ENCODE assay signal across 18 cellular contexts in the genomic region with DNA sequence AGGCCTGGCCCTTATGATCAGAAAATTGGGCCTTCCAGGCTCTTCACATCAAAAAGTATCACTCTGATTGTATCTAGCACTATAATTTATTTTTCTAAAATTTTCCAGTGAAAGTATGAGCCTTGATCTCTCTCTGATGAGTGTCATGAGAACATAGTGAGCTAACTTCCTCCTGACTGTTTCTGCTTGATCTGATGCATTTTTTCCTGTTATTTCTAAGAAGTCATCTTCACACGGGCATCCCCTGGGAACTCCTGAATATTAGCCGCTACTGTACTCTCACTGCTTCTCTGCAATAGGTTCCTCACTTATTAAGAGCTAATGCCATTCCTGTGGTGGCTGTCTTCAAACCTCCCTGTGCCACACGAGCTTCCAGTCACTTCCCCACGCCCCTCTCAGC.
DNase-seq lines count a peak whose midpoint lies in the region; ATAC-seq and TF ChIP-seq lines count a peak whose summit lies in the region.
"Had no signal": no experiment of that assay in that cellular context is flagged by ENCODE, and none has a peak within 500 bp of the region (broad histone marks: within the 10 kb centered on the region; RNA-seq: fewer than 3 reads in every experiment).

No MANE protein-coding gene starts in this region.

- H3K36me3 Mint-ChIP-seq in activated naive CD4-positive, alpha-beta T cell treated with anti-CD3 and anti-CD28 coated beads, Interleukin-2, amount 10 ng/mL, durations not matched to agents 7 days and 5 days, result no peaks in the 10 kb centered on the region
- peaks cover 3% of the 10 kb centered on the region for H3K36me3 Mint-ChIP-seq in activated naive CD4-positive, alpha-beta T cell treated with anti-CD3 and anti-CD28 coated beads, Interleukin-2, amount 50 U/mL, for 24 hours

- no peaks in the 10 kb centered on the region for H3K9me3 ChIP-seq in OCI-LY1 (ENCODE audit: low read length)
- H3K9me3 ChIP-seq in esophagus muscularis mucosa, result no peaks in the 10 kb centered on the region
- H3K9me3 ChIP-seq: MG63, pancreas, thyroid gland had no signal

- H3K79me2 ChIP-seq in OCI-LY1 (ENCODE audit: insufficient read depth, low read length), result no peaks in the 10 kb centered on the region

- peak; percentile 78 for ATAC-seq in stimulated activated naive CD8-positive, alpha-beta T cell treated with anti-CD3 and anti-CD28 coated beads, Interleukin-15, Interleukin-2, amounts not matched to agents 100 U/mL and 50 U/mL, for 24 hours
- ATAC-seq in HG03432 (IDR thresholded peaks at IDR 0.05; ENCODE audit: unreplicated experiment), result no peak
- ATAC-seq: pancreas had no signal

- peak overlapping the region; percentile 31; the same call in 1 of the 2 replicates for H3K9ac ChIP-seq in OCI-LY1 (ENCODE audit: low read length)

- H4K20me1 ChIP-seq in OCI-LY1 (ENCODE audit: insufficient read depth, low read length), result no peaks in the 10 kb centered on the region

- no peak for TF ChIP-seq CTCF in OCI-LY1 (IDR thresholded peaks at IDR 0.05; ENCODE audit: low read length)
- no peak for TF ChIP-seq CTCF in esophagus muscularis mucosa (IDR thresholded peaks at IDR 0.05)

- H3K4me1 ChIP-seq in OCI-LY1 (ENCODE audit: insufficient read depth, low read length, severe bottlenecking) (peaks cover 61% of the 10 kb centered on the region), esophagus muscularis mucosa (no peaks in the 10 kb centered on the region)
- H3K4me1 ChIP-seq: pancreas, thyroid gland had no signal

- TF ChIP-seq POLR2A in esophagus muscularis mucosa (IDR thresholded peaks at IDR 0.05; ENCODE audit: low read depth), result no peak

- H3K27me3 Mint-ChIP-seq in activated naive CD4-positive, alpha-beta T cell treated with anti-CD3 and anti-CD28 coated beads, Interleukin-2, amount 10 ng/mL, durations not matched to agents 7 days and 5 days, result peaks cover 5% of the 10 kb centered on the region
- no peaks in the 10 kb centered on the region for H3K27me3 Mint-ChIP-seq in activated naive CD4-positive, alpha-beta T cell treated with anti-CD3 and anti-CD28 coated beads, Interleukin-2, amount 50 U/mL, for 24 hours

- H3K4me3 ChIP-seq in OCI-LY1 (ENCODE audit: low read depth, low read length, poor library complexity, severe bottlenecking) (no peak overlapping the region), esophagus muscularis mucosa (no peak overlapping the region)
- H3K4me3 ChIP-seq: MG63, pancreas, thyroid gland had no signal

- no peaks in the 10 kb centered on the region for H3K27me3 ChIP-seq in OCI-LY1 (ENCODE audit: insufficient read depth, low read length)
- H3K27me3 ChIP-seq in esophagus muscularis mucosa, result peaks cover 0 to 10% (median 0%) of the 10 kb centered on the region in 4 donors
- H3K27me3 ChIP-seq: MG63, pancreas, thyroid gland had no signal

- no peak for TF ChIP-seq EP300 in esophagus muscularis mucosa (IDR thresholded peaks at IDR 0.05)

- H3F3A ChIP-seq in OCI-LY1 (ENCODE audit: insufficient read depth, low read length), result no peaks in the 10 kb centered on the region

- WGBS in esophagus muscularis mucosa, result 65% methylated on average over 4 of the region's 4 CpGs

- H3K4me2 ChIP-seq in OCI-LY1 (ENCODE audit: low read length), result peak overlapping the region; percentile 33

- H3K27ac ChIP-seq in OCI-LY1 (ENCODE audit: low read depth, low read length, poor library complexity, severe bottlenecking) (peak overlapping the region; percentile 53), esophagus muscularis mucosa (replicated peaks in 1 of 4) (no peak overlapping the region)
- H3K27ac ChIP-seq: pancreas, thyroid gland had no signal

- peak overlapping the region; percentile 72 for H3K27ac Mint-ChIP-seq in activated naive CD4-positive, alpha-beta T cell treated with anti-CD3 and anti-CD28 coated beads, Interleukin-2, amount 10 ng/mL, durations not matched to agents 7 days and 5 days
- H3K27ac Mint-ChIP-seq in activated naive CD4-positive, alpha-beta T cell treated with anti-CD3 and anti-CD28 coated beads, Interleukin-2, amount 50 U/mL, for 24 hours, result peak overlapping the region; percentile 97

- CTCF ChIA-PET in activated naive CD4-positive, alpha-beta T cell treated with anti-CD3 and anti-CD28 coated beads, Interleukin-2, amount 10 ng/mL, durations not matched to agents 7 days and 5 days (lab: Charles Lee), result interaction anchor here (0.5 to 2.7 kb wide), 8 partner anchors 9 to 985 kb away, joined by 3 to 16 read pairs (median 4); no protein-coding TSS in a partner anchor

- no peaks in the 10 kb centered on the region for H3K9me3 Mint-ChIP-seq in activated naive CD4-positive, alpha-beta T cell treated with anti-CD3 and anti-CD28 coated beads, Interleukin-2, amount 10 ng/mL, durations not matched to agents 7 days and 5 days
- peaks cover 6% of the 10 kb centered on the region for H3K9me3 Mint-ChIP-seq in activated naive CD4-positive, alpha-beta T cell treated with anti-CD3 and anti-CD28 coated beads, Interleukin-2, amount 50 U/mL, for 24 hours

- H3K9me2 ChIP-seq in OCI-LY1 (ENCODE audit: low read depth, low read length), result no peaks in the 10 kb centered on the region

- H3K4me1 Mint-ChIP-seq in activated naive CD4-positive, alpha-beta T cell treated with anti-CD3 and anti-CD28 coated beads, Interleukin-2, amount 10 ng/mL, durations not matched to agents 7 days and 5 days, result peaks cover 45% of the 10 kb centered on the region
- H3K4me1 Mint-ChIP-seq in activated naive CD4-positive, alpha-beta T cell treated with anti-CD3 and anti-CD28 coated beads, Interleukin-2, amount 50 U/mL, for 24 hours, result peaks cover 56% of the 10 kb centered on the region

- no peak overlapping the region for H3K4me3 Mint-ChIP-seq in activated naive CD4-positive, alpha-beta T cell treated with anti-CD3 and anti-CD28 coated beads, Interleukin-2, amount 10 ng/mL, durations not matched to agents 7 days and 5 days
- H3K4me3 Mint-ChIP-seq in activated naive CD4-positive, alpha-beta T cell treated with anti-CD3 and anti-CD28 coated beads, Interleukin-2, amount 50 U/mL, for 24 hours, result peak overlapping the region; percentile 78

- no peak overlapping the region for H2AFZ ChIP-seq in OCI-LY1 (ENCODE audit: low read length)

- H3K36me3 ChIP-seq in OCI-LY1 (ENCODE audit: insufficient read depth, low read length), result peaks cover 16% of the 10 kb centered on the region
- no peaks in the 10 kb centered on the region for H3K36me3 ChIP-seq in esophagus muscularis mucosa
- H3K36me3 ChIP-seq: MG63, pancreas, thyroid gland had no signal

- intact Hi-C loops in esophagus muscularis mucosa (cut with DNase I), result no loop called here

- DNase-seq in activated naive CD4-positive, alpha-beta T cell treated with anti-CD3 and anti-CD28 coated beads, Interleukin-2, amount 10 ng/mL, durations not matched to agents 7 days and 5 days, result no peak
- DNase-seq in activated naive CD4-positive, alpha-beta T cell (lab: John Stamatoyannopoulos, UW), result no peak
- DNase-seq in stimulated activated naive CD8-positive, alpha-beta T cell treated with anti-CD3 and anti-CD28 coated beads, Interleukin-15, Interleukin-2, amounts not matched to agents 100 U/mL and 50 U/mL, for 24 hours, result no peak
- DNase-seq in HuH-7.5 (ENCODE audit: low spot score), result no peak
- DNase-seq in esophagus muscularis mucosa (ENCODE audit: extremely low spot score), result no peak
- DNase-seq: central memory CD4-positive, alpha-beta T cell; DMS53; MG63; NCI-H187; NCI-H446; NK-92 treated with Interleukin-12 subunit alpha and Interleukin-12 subunit beta, amount 100 ng/mL, for 24 hours; pancreas; stimulated activated CD4-positive, alpha-beta T cell treated with anti-CD3 and anti-CD28 coated beads, Interleukin-4, amount 100 ng/mL, for 1 hour; T-helper 9 cell; thyroid gland had no signal
